In genomic region chr6:170127151-170127550, GRCh38 we compare ENCODE assay signal across 22 cellular contexts.
DNase-seq lines count a peak whose midpoint lies in the region; ATAC-seq and TF ChIP-seq lines count a peak whose summit lies in the region.
"Had no signal": no experiment of that assay in that cellular context is flagged by ENCODE, and none has a peak within 500 bp of the region (broad histone marks: within the 10 kb centered on the region; RNA-seq: fewer than 3 reads in every experiment).

No MANE protein-coding gene starts in this region.

- no peaks in the 10 kb centered on the region for H3K9me3 Mint-ChIP-seq in type B pancreatic cell
- H3K9me3 Mint-ChIP-seq in naive thymus-derived CD8-positive, alpha-beta T cell, result peaks cover 0 to 4% (median 2%) of the 10 kb centered on the region in 9 donors
- H3K9me3 Mint-ChIP-seq: neural progenitor cell had no signal

- peaks cover 17% of the 10 kb centered on the region for H3K4me1 Mint-ChIP-seq in type B pancreatic cell (ENCODE audit: unreplicated experiment)
- H3K4me1 Mint-ChIP-seq in naive thymus-derived CD8-positive, alpha-beta T cell, result peaks cover 0 to 6% (median under 1%) of the 10 kb centered on the region in 4 donors
- H3K4me1 Mint-ChIP-seq: CD4-positive, CD25-positive, alpha-beta regulatory T cell had no signal

- POLR2A ChIA-PET in naive thymus-derived CD8-positive, alpha-beta T cell (lab: Charles Lee), result interaction anchor here (0.7 kb wide), 2 partner anchors 146 to 328 kb away, joined by 3 to 4 read pairs; no protein-coding TSS in a partner anchor

- no peaks in the 10 kb centered on the region for H3K36me3 Mint-ChIP-seq in type B pancreatic cell
- no peaks in the 10 kb centered on the region for H3K36me3 Mint-ChIP-seq in naive thymus-derived CD8-positive, alpha-beta T cell
- H3K36me3 Mint-ChIP-seq: CD4-positive, CD25-positive, alpha-beta regulatory T cell; neural progenitor cell had no signal

- no peak overlapping the region for H3K27ac Mint-ChIP-seq in type B pancreatic cell
- H3K27ac Mint-ChIP-seq in naive thymus-derived CD8-positive, alpha-beta T cell, result no peak overlapping the region
- H3K27ac Mint-ChIP-seq: activated T-helper 1 cell treated with anti-CD3 and anti-CD28 coated beads, Interleukin-12 subunit alpha, Interleukin-12 subunit beta, Interleukin-2, Interleukin-4 antibody, amounts not matched to agents 30 ng/mL and 10 ng/mL and 1 ng/mL, durations not matched to agents 14 hours and 24 hours and 36 hours; CD4-positive, CD25-positive, alpha-beta regulatory T cell had no signal

- ATAC-seq in GM21576 (IDR thresholded peaks at IDR 0.05; ENCODE audit: unreplicated experiment), result peak; percentile 41
- no peak for ATAC-seq in naive thymus-derived CD8-positive, alpha-beta T cell
- no peak for ATAC-seq in GM19328 (IDR thresholded peaks at IDR 0.05; ENCODE audit: unreplicated experiment)
- ATAC-seq: Panc1 had no signal

- TF ChIP-seq CTCF in type B pancreatic cell (conservative IDR thresholded peaks at IDR 0.05), result no peak

- peak; percentile 15 for DNase-seq in activated CD8-positive, alpha-beta memory T cell treated with anti-CD3 and anti-CD28 coated beads, Interleukin-2, amount 50 U/mL, for 48 hours
- DNase-seq in posterior vena cava (ENCODE audit: low spot score) (peak; percentile 56), type B pancreatic cell (ENCODE audit: extremely low spot score, unreplicated experiment) (peak; percentile 29), NCI-H128 (lab: John Stamatoyannopoulos, UW; ENCODE audit: unreplicated experiment) (no peak)
- no peak for DNase-seq in naive thymus-derived CD8-positive, alpha-beta T cell
- DNase-seq: activated CD4-positive, alpha-beta T cell treated with anti-CD3 and anti-CD28 coated beads for 4 hours; activated naive CD4-positive, alpha-beta T cell treated with anti-CD3 and anti-CD28 coated beads, Interleukin-2, amount 50 U/mL, for 16 hours; CD4-positive, CD25-positive, alpha-beta regulatory T cell; dermis blood vessel endothelial cell; GM23248; islet precursor cell; KG1; MM.1S; NCI-H146; NCI-H2171; NCI-H524; small intestine had no signal

- no peak overlapping the region for H3K4me3 Mint-ChIP-seq in type B pancreatic cell
- no peak overlapping the region for H3K4me3 Mint-ChIP-seq in naive thymus-derived CD8-positive, alpha-beta T cell
- H3K4me3 Mint-ChIP-seq: activated T-helper 1 cell treated with anti-CD3 and anti-CD28 coated beads, Interleukin-12 subunit alpha, Interleukin-12 subunit beta, Interleukin-2, Interleukin-4 antibody, amounts not matched to agents 30 ng/mL and 10 ng/mL and 1 ng/mL, durations not matched to agents 14 hours and 24 hours and 36 hours; CD4-positive, CD25-positive, alpha-beta regulatory T cell; neural progenitor cell had no signal

- H3K27me3 Mint-ChIP-seq in type B pancreatic cell, result peaks cover 4% of the 10 kb centered on the region
- H3K27me3 Mint-ChIP-seq in naive thymus-derived CD8-positive, alpha-beta T cell, result peaks cover 0 to 2% (median 0%) of the 10 kb centered on the region in 5 donors

- intact Hi-C loops in posterior vena cava (cut with DNase I), result no loop called here

Comparison
In these comparisons a context has a peak if more than half of its experiments do, and no peak if none do; other contexts are left out.
1. DNase-seq: peak in activated CD8-positive, alpha-beta memory T cell treated with anti-CD3 and anti-CD28 coated beads, Interleukin-2, amount 50 U/mL, for 48 hours (single experiment), posterior vena cava (single experiment) and type B pancreatic cell (single experiment); none in NCI-H128 (single experiment) and naive thymus-derived CD8-positive, alpha-beta T cell (0 of 10).